In the genomic region with DNA sequence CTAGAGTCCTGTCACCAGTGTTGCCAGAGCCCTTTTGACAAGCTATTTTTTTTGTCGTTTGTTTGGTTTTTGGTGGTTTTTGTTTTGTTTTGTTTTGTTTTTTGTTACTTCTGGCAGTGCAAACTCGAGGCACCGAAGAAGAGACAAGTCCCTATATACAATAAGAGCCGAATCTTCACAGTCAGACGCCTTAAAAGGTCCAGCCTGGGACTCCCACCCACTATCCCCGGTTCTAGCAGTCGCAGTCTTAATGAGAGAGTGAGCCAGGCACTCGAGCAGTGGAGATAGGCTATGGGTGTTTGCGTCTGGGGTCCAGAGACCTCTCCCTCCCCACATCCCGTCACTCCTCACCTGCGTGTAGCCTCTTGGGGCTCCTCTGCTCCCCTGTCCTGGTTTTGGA, we compare ENCODE assay signal across 9 cellular contexts. TPM values are rescaled to one million over a fixed set of nuclear protein-coding genes. Genes with fewer than 3 reads are reported as not detected.
DNase-seq lines count a peak whose midpoint lies in the region; ATAC-seq and TF ChIP-seq lines count a peak whose summit lies in the region.
"Had no signal": no experiment of that assay in that cellular context is flagged by ENCODE, and none has a peak within 500 bp of the region (broad histone marks: within the 10 kb centered on the region; RNA-seq: fewer than 3 reads in every experiment).

No MANE protein-coding gene starts in this region.

- peak overlapping the region; percentile 72 for H3K4me3 Mint-ChIP-seq in T-helper 1 cell treated with Interleukin-12 subunit alpha and Interleukin-12 subunit beta and Interleukin-4 antibody, amounts not matched to agents 30 μg/mL and 1 μg/mL, for 36 hours
- peak overlapping the region; percentile 93 for H3K4me3 Mint-ChIP-seq in endodermal cell

- POLR2A ChIA-PET in Panc1 (lab: Charles Lee) = no interaction called here

- H4K91ac ChIP-seq in neuronal stem cell (ENCODE audit: low read depth, low read length, poor library complexity) = no peak overlapping the region

- CTCF ChIA-PET in Panc1 (lab: Charles Lee) = no interaction called here

- H2BK12ac ChIP-seq in neuronal stem cell (ENCODE audit: low read length) = no peak overlapping the region

- H2BK15ac ChIP-seq in neuronal stem cell (ENCODE audit: low read length) = no peak overlapping the region

- peaks cover 27% of the 10 kb centered on the region for H3K9me3 Mint-ChIP-seq in T-helper 1 cell treated with Interleukin-12 subunit alpha and Interleukin-12 subunit beta and Interleukin-4 antibody, amounts not matched to agents 30 μg/mL and 1 μg/mL, for 36 hours
- H3K9me3 Mint-ChIP-seq in endodermal cell = peaks cover 9% of the 10 kb centered on the region

- H2AFZ ChIP-seq in neuronal stem cell (ENCODE audit: low read length) = peak overlapping the region; percentile 91

- H3K4me3 ChIP-seq in Panc1 (ENCODE audit: low read depth in 2 of 2, low read length in 2 of 2) (peak overlapping the region; percentile 77 to 92), endodermal cell (ENCODE audit: low read length) (peak overlapping the region; percentile 88), neuronal stem cell (ENCODE audit: low read length in 2 of 2) (peak overlapping the region in 1 of 2 donors; percentile 61), upper lobe of right lung (no peak overlapping the region)

- H3K36me3 Mint-ChIP-seq in T-helper 1 cell treated with Interleukin-12 subunit alpha and Interleukin-12 subunit beta and Interleukin-4 antibody, amounts not matched to agents 30 μg/mL and 1 μg/mL, for 36 hours (ENCODE audit: low read depth) = peaks cover 7% of the 10 kb centered on the region
- no peaks in the 10 kb centered on the region for H3K36me3 Mint-ChIP-seq in endodermal cell (ENCODE audit: low read depth)

- H3K27me3 Mint-ChIP-seq in T-helper 1 cell treated with Interleukin-12 subunit alpha and Interleukin-12 subunit beta and Interleukin-4 antibody, amounts not matched to agents 30 μg/mL and 1 μg/mL, for 36 hours (ENCODE audit: low read depth) = peaks cover 65% of the 10 kb centered on the region
- peaks cover 67% of the 10 kb centered on the region for H3K27me3 Mint-ChIP-seq in endodermal cell (ENCODE audit: insufficient read depth)

- H3K36me3 ChIP-seq in Panc1 (ENCODE audit: control insufficient read depth, insufficient read depth, low read length) = no peaks in the 10 kb centered on the region
- H3K36me3 ChIP-seq in endodermal cell (ENCODE audit: control insufficient read depth, insufficient read depth, low read length) = no peaks in the 10 kb centered on the region
- H3K36me3 ChIP-seq in neuronal stem cell (replicated peaks in 1 of 2; ENCODE audit: control insufficient read depth in 2 of 2, insufficient read depth in 2 of 2, low read length in 2 of 2) = no peaks in the 10 kb centered on the region
- no peaks in the 10 kb centered on the region for H3K36me3 ChIP-seq in upper lobe of right lung

- H3K9me3 ChIP-seq in Panc1 (ENCODE audit: control insufficient read depth, insufficient read depth, low read depth, low read length) (no peaks in the 10 kb centered on the region), endodermal cell (ENCODE audit: control insufficient read depth, low read length) (no peaks in the 10 kb centered on the region), neuronal stem cell (replicated peaks in 1 of 2; ENCODE audit: control insufficient read depth in 2 of 2, insufficient read depth in 1 of 2, low read depth in 1 of 2, low read length in 2 of 2) (peaks cover 0 to 2% of the 10 kb centered on the region in 2 donors), upper lobe of right lung (no peaks in the 10 kb centered on the region)

- no TSS peak for BruUV-seq in Panc1 (replicated peaks; lab: Mats Ljungman, UMichigan)

- H3K4me1 ChIP-seq in Panc1 (ENCODE audit: control insufficient read depth, insufficient read depth, low read length) (peaks cover 14% of the 10 kb centered on the region), endodermal cell (ENCODE audit: control insufficient read depth, insufficient read depth, low read length) (no peaks in the 10 kb centered on the region), neuronal stem cell (ENCODE audit: control insufficient read depth in 2 of 2, insufficient read depth in 1 of 2, low read depth in 1 of 2, low read length in 2 of 2) (no peaks in the 10 kb centered on the region), upper lobe of right lung (peaks cover 14% of the 10 kb centered on the region)

- H3K27me3 ChIP-seq in Panc1 (ENCODE audit: control insufficient read depth, insufficient read depth, low read length) = no peaks in the 10 kb centered on the region
- H3K27me3 ChIP-seq in endodermal cell (ENCODE audit: control insufficient read depth, insufficient read depth, low read length, poor library complexity, severe bottlenecking) = peaks cover 36% of the 10 kb centered on the region
- peaks cover 2 to 38% (median 14%) of the 10 kb centered on the region in 3 experiments for H3K27me3 ChIP-seq in neuronal stem cell (ENCODE audit: control insufficient read depth in 3 of 3, insufficient read depth in 3 of 3, low read depth in 1 of 3, low read length in 3 of 3)
- H3K27me3 ChIP-seq in upper lobe of right lung = peaks cover 99% of the 10 kb centered on the region

- H3K14ac ChIP-seq in neuronal stem cell (ENCODE audit: low read length) = no peak overlapping the region

- peak overlapping the region; percentile 83 for H3K27ac Mint-ChIP-seq in T-helper 1 cell treated with Interleukin-12 subunit alpha and Interleukin-12 subunit beta and Interleukin-4 antibody, amounts not matched to agents 30 μg/mL and 1 μg/mL, for 36 hours
- H3K27ac Mint-ChIP-seq in endodermal cell = peak overlapping the region; percentile 30

- ATAC-seq in Panc1 = no peak
- no peak for ATAC-seq in upper lobe of right lung
- no peak for ATAC-seq in GM21717 (IDR thresholded peaks at IDR 0.05; ENCODE audit: unreplicated experiment)

- no peak for DNase-seq in T-helper 1 cell
- DNase-seq in Panc1 (ENCODE audit: low read depth, low spot score) = no peak
- DNase-seq in endodermal cell = peak; percentile 56
- no peak for DNase-seq in neuronal stem cell (ENCODE audit: low spot score)
- DNase-seq in upper lobe of right lung = no peak
- no peak for DNase-seq in NCI-H345 (lab: John Stamatoyannopoulos, UW)
- DNase-seq: right cardiac atrium had no signal

- intact Hi-C loops in Panc1 (cut with micrococcal nuclease; ENCODE audit: unreplicated experiment) = no loop called here
- intact Hi-C loops in upper lobe of right lung (cut with DNase I) = no loop called here

- no peak overlapping the region for H3K23ac ChIP-seq in neuronal stem cell (ENCODE audit: low read depth, low read length, poor library complexity)

- no peak overlapping the region for H3K4me2 ChIP-seq in neuronal stem cell (ENCODE audit: insufficient read depth, low read length, poor library complexity, severe bottlenecking)

- no peak for TF ChIP-seq CTCF in Panc1 (IDR thresholded peaks at IDR 0.05)
- no peak for TF ChIP-seq CTCF in endodermal cell (conservative IDR thresholded peaks at IDR 0.05)
- no peak for TF ChIP-seq CTCF in upper lobe of right lung (IDR thresholded peaks at IDR 0.05)

- no peak overlapping the region for H3K18ac ChIP-seq in neuronal stem cell (ENCODE audit: low read length)

- 0 out of 2 replicates have a peak overlapping the region, but pooled peaks have one; percentile 18 for H3K27ac ChIP-seq in Panc1 (ENCODE audit: low read length)
- H3K27ac ChIP-seq in endodermal cell (ENCODE audit: low read depth, low read length) = no peak overlapping the region
- H3K27ac ChIP-seq in neuronal stem cell (replicated peaks; ENCODE audit: low read length) = no peak overlapping the region
- H3K27ac ChIP-seq in upper lobe of right lung = no peak overlapping the region

- WGBS in endodermal cell (ENCODE audit: insufficient coverage in 1 of 2, insufficient read length in 1 of 2), 2 experiments = 10 to 26% methylated on average over 3 to 11 of the region's 11 CpGs
- WGBS in neuronal stem cell (ENCODE audit: extremely low coverage in 2 of 2, insufficient read length in 2 of 2, insufficient replicate concordance in 1 of 2), 2 donors = no CpG with 5 or more reads among the region's 11 CpGs

- no peak overlapping the region for H2BK5ac ChIP-seq in neuronal stem cell (ENCODE audit: low read length)

- in situ Hi-C loops in Panc1 (cut with HindIII; ENCODE audit: low pct_unique_long_range_greater_than_20kb, low sequenced_read_pairs) = no loop called here

- no peak overlapping the region for H3K9ac ChIP-seq in endodermal cell (ENCODE audit: extremely low read depth, low read length, poor library complexity, severe bottlenecking)
- H3K9ac ChIP-seq in neuronal stem cell (ENCODE audit: low read depth, low read length, poor library complexity) = no peak overlapping the region

- no peak overlapping the region for H2BK120ac ChIP-seq in neuronal stem cell (ENCODE audit: low read depth, low read length)

- H4K8ac ChIP-seq in neuronal stem cell (ENCODE audit: low read depth, low read length) = no peak overlapping the region

- H3K4me1 Mint-ChIP-seq in T-helper 1 cell treated with Interleukin-12 subunit alpha and Interleukin-12 subunit beta and Interleukin-4 antibody, amounts not matched to agents 30 μg/mL and 1 μg/mL, for 36 hours (ENCODE audit: low read depth) = peaks cover 25% of the 10 kb centered on the region
- peaks cover 7% of the 10 kb centered on the region for H3K4me1 Mint-ChIP-seq in endodermal cell

- H3K4ac ChIP-seq in neuronal stem cell (ENCODE audit: low read length) = no peak overlapping the region

- H3K79me1 ChIP-seq in neuronal stem cell (ENCODE audit: low read depth, low read length) = no peaks in the 10 kb centered on the region

- H2AK5ac ChIP-seq in neuronal stem cell (ENCODE audit: low read depth, low read length) = no peak overlapping the region

RNA-seq across cellular contexts. Expression of a gene that starts 1.9 kb away (rescaled TPM):
- 0.26 TPM for total RNA-seq in Panc1 (2021; ENCODE audit: unreplicated experiment)
- 0.63 TPM for polyA plus RNA-seq in Panc1 (2012; ENCODE audit: insufficient read length)
- total RNA-seq in endodermal cell = under 1 TPM in 1 of 2 donors, not detected in 1; 0.29 TPM
- polyA plus RNA-seq in endodermal cell (2013, experiment 1 of 2) = not detected
- not detected for polyA plus RNA-seq in endodermal cell (2013, experiment 2 of 2)
- 0.21 TPM for polyA plus RNA-seq in neuronal stem cell (2013, experiment 1 of 2)
- 0.10 TPM for polyA plus RNA-seq in neuronal stem cell (2013, experiment 2 of 2)
- not detected for total RNA-seq in upper lobe of right lung
- total RNA-seq: right cardiac atrium had no signal
- polyA plus RNA-seq: right cardiac atrium had no signal

RNA-seq across cellular contexts. Expression of a gene that starts 45.1 kb away (rescaled TPM):
- total RNA-seq in Panc1 (2021; ENCODE audit: unreplicated experiment) = 12.4 TPM
- polyA plus RNA-seq in Panc1 (2012; ENCODE audit: insufficient read length) = 6.8 TPM
- 10 to 100 TPM; 11.2 TPM for total RNA-seq in endodermal cell
- polyA plus RNA-seq in endodermal cell (2013, experiment 1 of 2) = 11.4 TPM
- polyA plus RNA-seq in endodermal cell (2013, experiment 2 of 2) = 10.4 TPM
- 3.3 TPM for polyA plus RNA-seq in neuronal stem cell (2013, experiment 1 of 2)
- 3.6 TPM for polyA plus RNA-seq in neuronal stem cell (2013, experiment 2 of 2)
- total RNA-seq in upper lobe of right lung = 7.4 TPM

RNA-seq across cellular contexts. Expression of a gene that starts 55.0 kb away (rescaled TPM):
- total RNA-seq in Panc1 (2021; ENCODE audit: unreplicated experiment) = 12.3 TPM
- 19.1 TPM for polyA plus RNA-seq in Panc1 (2012; ENCODE audit: insufficient read length)
- total RNA-seq in endodermal cell = 1 to 10 TPM; 5.1 to 6.3 TPM
- 11.4 TPM for polyA plus RNA-seq in endodermal cell (2013, experiment 1 of 2)
- 10.5 TPM for polyA plus RNA-seq in endodermal cell (2013, experiment 2 of 2)
- polyA plus RNA-seq in neuronal stem cell (2013, experiment 1 of 2) = 8.2 TPM
- 7.9 TPM for polyA plus RNA-seq in neuronal stem cell (2013, experiment 2 of 2)
- total RNA-seq in upper lobe of right lung = 9.1 TPM
